In genomic region chr14:65184032-65184764, GRCh38 we compare ENCODE assay signal across 16 cellular contexts.
A peak's percentile ranks its signal among the peaks of the same experiment; 100 is the strongest.
DNase-seq lines count a peak whose midpoint lies in the region; ATAC-seq and TF ChIP-seq lines count a peak whose summit lies in the region.
"Had no signal": no experiment of that assay in that cellular context is flagged by ENCODE, and none has a peak within 500 bp of the region (broad histone marks: within the 10 kb centered on the region; RNA-seq: fewer than 3 reads in every experiment).

No MANE protein-coding gene starts in this region.

- H4K91ac ChIP-seq in mesenchymal stem cell (ENCODE audit: low read length): no peak overlapping the region

- no peak overlapping the region for H2BK12ac ChIP-seq in mesenchymal stem cell (ENCODE audit: low read length in 2 of 2)

- no peak overlapping the region for H3K23ac ChIP-seq in mesenchymal stem cell (ENCODE audit: low read length in 2 of 2)

- H3K79me2 ChIP-seq in Karpas-422 (ENCODE audit: low read length): no peaks in the 10 kb centered on the region

- ATAC-seq in lower lobe of right lung: no peak
- ATAC-seq: activated naive CD8-positive, alpha-beta T cell treated with anti-CD3 and anti-CD28 coated beads, Interleukin-2, amount 50 U/mL, for 24 hours; HepG2; pancreas had no signal

- DNase-seq in NCI-H1417 (lab: John Stamatoyannopoulos, UW): peak in 2 of 3 experiments; percentile 17 to 43
- no peak for DNase-seq in NCI-H1417 treated with DMSO at 0.1 percent for 48 hours (lab: John Stamatoyannopoulos, UW)
- DNase-seq in HPDE6-E6E7 (ENCODE audit: extremely low spot score): peak; percentile 55
- DNase-seq in amniotic epithelial cell (ENCODE audit: low read depth): peak; percentile 35
- DNase-seq in mesenchymal stem cell: no peak
- DNase-seq in activated naive CD4-positive, alpha-beta T cell (lab: John Stamatoyannopoulos, UW): no peak
- no peak for DNase-seq in lower lobe of right lung
- DNase-seq in Karpas-422: no peak
- DNase-seq: activated naive CD8-positive, alpha-beta T cell treated with anti-CD3 and anti-CD28 coated beads, Interleukin-2, amount 50 U/mL, for 24 hours; NCI-H1436 treated with DMSO at 0.1 percent for 48 hours; NCI-H82; pancreas; stimulated activated CD4-positive, alpha-beta T cell treated with anti-CD3 and anti-CD28 coated beads, Interleukin-15, amount 100 ng/mL, for 24 hours; thyroid gland had no signal

- H3K9me2 ChIP-seq in Karpas-422 (replicated peaks; ENCODE audit: insufficient read depth, low read length): no peaks in the 10 kb centered on the region

- no peak overlapping the region for H3K18ac ChIP-seq in mesenchymal stem cell (ENCODE audit: low read depth in 1 of 2, low read length in 2 of 2)

- no peak overlapping the region for H2BK120ac ChIP-seq in mesenchymal stem cell (ENCODE audit: low read depth, low read length)

- H3K4me1 ChIP-seq in mesenchymal stem cell (ENCODE audit: control insufficient read depth, insufficient read depth, low read depth, low read length): peaks cover 13% of the 10 kb centered on the region
- H3K4me1 ChIP-seq in lower lobe of right lung: peaks cover 10% of the 10 kb centered on the region
- H3K4me1 ChIP-seq in Karpas-422 (ENCODE audit: low read length): peaks cover 28% of the 10 kb centered on the region
- H3K4me1 ChIP-seq: thyroid gland had no signal

- H4K8ac ChIP-seq in mesenchymal stem cell (ENCODE audit: low read length): no peak overlapping the region

- H3K9me3 ChIP-seq in mesenchymal stem cell (ENCODE audit: control insufficient read depth, low read length): peaks cover 15% of the 10 kb centered on the region
- peaks cover 5% of the 10 kb centered on the region for H3K9me3 ChIP-seq in lower lobe of right lung
- peaks cover 11% of the 10 kb centered on the region for H3K9me3 ChIP-seq in Karpas-422 (ENCODE audit: low read length)
- H3K9me3 ChIP-seq: pancreas, thyroid gland had no signal

- no peaks in the 10 kb centered on the region for H3K36me3 ChIP-seq in mesenchymal stem cell (ENCODE audit: control insufficient read depth in 1 of 2, insufficient read depth in 2 of 2, low read depth in 1 of 2, low read length in 2 of 2)
- no peaks in the 10 kb centered on the region for H3K36me3 ChIP-seq in lower lobe of right lung
- no peaks in the 10 kb centered on the region; the same call in 1 of the 2 replicates for H3K36me3 ChIP-seq in Karpas-422 (ENCODE audit: insufficient read depth, low read length)
- H3K36me3 ChIP-seq: pancreas, thyroid gland had no signal

- H3K4ac ChIP-seq in mesenchymal stem cell (ENCODE audit: low read depth in 1 of 2, low read length in 2 of 2): no peak overlapping the region

- no peak overlapping the region for H2AFZ ChIP-seq in mesenchymal stem cell (ENCODE audit: low read depth, low read length)
- no peak overlapping the region for H2AFZ ChIP-seq in Karpas-422 (ENCODE audit: low read length)

- H3K14ac ChIP-seq in mesenchymal stem cell (ENCODE audit: low read length in 2 of 2): no peak overlapping the region

- peak overlapping the region; percentile 5 for H3K27ac ChIP-seq in mesenchymal stem cell (ENCODE audit: low read length, poor library complexity, severe bottlenecking)
- H3K27ac ChIP-seq in lower lobe of right lung: no peak overlapping the region
- no peak overlapping the region for H3K27ac ChIP-seq in Karpas-422 (ENCODE audit: low read length)
- H3K27ac ChIP-seq: 22Rv1, pancreas, thyroid gland had no signal

- no peaks in the 10 kb centered on the region for H4K20me1 ChIP-seq in Karpas-422 (ENCODE audit: insufficient read depth, low read depth, low read length)

- H3K9ac ChIP-seq in mesenchymal stem cell (ENCODE audit: low read length) (peak overlapping the region; percentile 31), Karpas-422 (ENCODE audit: low read length) (no peak overlapping the region)

- H2BK15ac ChIP-seq in mesenchymal stem cell (ENCODE audit: low read depth, poor library complexity, severe bottlenecking): no peak overlapping the region

- TF ChIP-seq CTCF in lower lobe of right lung (IDR thresholded peaks at IDR 0.05): no peak

- H2AK5ac ChIP-seq in mesenchymal stem cell (ENCODE audit: low read length, severe bottlenecking): no peak overlapping the region

- no peaks in the 10 kb centered on the region for H3K79me1 ChIP-seq in mesenchymal stem cell (replicated peaks; ENCODE audit: low read length, poor library complexity, severe bottlenecking)

- H3K27me3 ChIP-seq in mesenchymal stem cell (ENCODE audit: control insufficient read depth in 1 of 2, insufficient read depth in 1 of 2, low read length in 2 of 2) (no peaks in the 10 kb centered on the region), lower lobe of right lung (ENCODE audit: low read depth) (no peaks in the 10 kb centered on the region), Karpas-422 (ENCODE audit: low read length) (no peaks in the 10 kb centered on the region)
- H3K27me3 ChIP-seq: pancreas, thyroid gland had no signal

- 47% methylated on average over 6 of the region's 8 CpGs for WGBS in mesenchymal stem cell

- intact Hi-C loops in lower lobe of right lung (cut with DNase I): no loop called here

- H3K4me3 ChIP-seq in mesenchymal stem cell (ENCODE audit: insufficient read depth in 1 of 2, low read depth in 1 of 2, low read length in 2 of 2): no peak overlapping the region
- H3K4me3 ChIP-seq in lower lobe of right lung: no peak overlapping the region
- H3K4me3 ChIP-seq in Karpas-422 (ENCODE audit: low read length): no peak overlapping the region
- H3K4me3 ChIP-seq: pancreas, thyroid gland had no signal

- no peak overlapping the region for H2BK5ac ChIP-seq in mesenchymal stem cell (ENCODE audit: low read depth, low read length, poor library complexity, severe bottlenecking)

- H3K4me2 ChIP-seq in mesenchymal stem cell (ENCODE audit: low read length, poor library complexity, severe bottlenecking) (no peak overlapping the region), Karpas-422 (ENCODE audit: low read depth, low read length, poor library complexity, severe bottlenecking) (no peak overlapping the region)

Comparison
In these comparisons a context has a peak if more than half of its experiments do, and no peak if none do; other contexts are left out.
1. DNase-seq: peak in NCI-H1417 (2 of 3), HPDE6-E6E7 (single experiment) and amniotic epithelial cell (single experiment); none in NCI-H1417 treated with DMSO at 0.1 percent for 48 hours (single experiment), mesenchymal stem cell (single experiment), activated naive CD4-positive, alpha-beta T cell (0 of 4), lower lobe of right lung (single experiment) and Karpas-422 (single experiment).